ENCODE assay signal across 32 cellular contexts in genomic region chr1:55334797-55335196, GRCh38.
"Had no signal": no experiment of that assay in that cellular context is flagged by ENCODE, and none has a peak within 500 bp of the region (broad histone marks: within the 10 kb centered on the region; RNA-seq: fewer than 3 reads in every experiment).

No MANE protein-coding gene starts in this region.

- H3K27me3 Mint-ChIP-seq: activated CD4-positive, alpha-beta memory T cell treated with anti-CD3 and anti-CD28 coated beads, Interleukin-2, amount 10 ng/mL, durations not matched to agents 7 days and 5 days; activated CD4-positive, alpha-beta T cell treated with anti-CD3 and anti-CD28 coated beads for 36 hours; activated naive CD8-positive, alpha-beta T cell treated with anti-CD3 and anti-CD28 coated beads for 36 hours had no signal

- H3K9me3 Mint-ChIP-seq: activated CD4-positive, alpha-beta memory T cell treated with anti-CD3 and anti-CD28 coated beads, Interleukin-2, amount 10 ng/mL, durations not matched to agents 7 days and 5 days; activated CD4-positive, alpha-beta T cell treated with anti-CD3 and anti-CD28 coated beads, Interleukin-2, amount 10 ng/mL, durations not matched to agents 24 days and 14 days; effector memory CD8-positive, alpha-beta T cell; T-helper 1 cell treated with Interleukin-12 subunit alpha and Interleukin-12 subunit beta and Interleukin-4 antibody, amounts not matched to agents 30 μg/mL and 1 μg/mL, for 36 hours had no signal

- H3K4me3 ChIP-seq: adrenal gland, body of pancreas, esophagus squamous epithelium, gastroesophageal sphincter had no signal

- H3K9me3 ChIP-seq: adrenal gland, body of pancreas, esophagus squamous epithelium had no signal

- H3K4me1 ChIP-seq: adrenal gland, body of pancreas, esophagus squamous epithelium, gastroesophageal sphincter had no signal

- ATAC-seq: activated CD4-positive, alpha-beta T cell treated with anti-CD3 and anti-CD28 coated beads for 36 hours; activated naive CD8-positive, alpha-beta T cell treated with anti-CD3 and anti-CD28 coated beads, Interleukin-2, amount 50 U/mL, for 24 hours; activated T-cell treated with anti-CD3 and anti-CD28 coated beads, Interleukin-2, amount 50 U/mL, for 72 hours; body of pancreas; effector memory CD8-positive, alpha-beta T cell; gastroesophageal sphincter; T-cell had no signal

- H3K36me3 Mint-ChIP-seq: activated naive CD4-positive, alpha-beta T cell treated with anti-CD3 and anti-CD28 coated beads, Interleukin-2, amount 50 U/mL, for 24 hours; activated naive CD8-positive, alpha-beta T cell treated with anti-CD3 and anti-CD28 coated beads for 36 hours had no signal

- H3K27me3 ChIP-seq: adrenal gland, body of pancreas, esophagus squamous epithelium, gastroesophageal sphincter had no signal

- H3K27ac ChIP-seq: adrenal gland, body of pancreas, epithelial cell of prostate, esophagus squamous epithelium, gastroesophageal sphincter had no signal

- H3K4me1 Mint-ChIP-seq: activated CD4-positive, alpha-beta T cell treated with anti-CD3 and anti-CD28 coated beads for 36 hours; activated naive CD4-positive, alpha-beta T cell treated with anti-CD3 and anti-CD28 coated beads, Interleukin-2, amount 50 U/mL, for 24 hours had no signal

- H3K27ac Mint-ChIP-seq: activated CD4-positive, alpha-beta memory T cell treated with anti-CD3 and anti-CD28 coated beads, Interleukin-2, amount 10 ng/mL, durations not matched to agents 7 days and 5 days; activated CD4-positive, alpha-beta T cell treated with anti-CD3 and anti-CD28 coated beads for 36 hours; activated naive CD4-positive, alpha-beta T cell treated with anti-CD3 and anti-CD28 coated beads, Interleukin-2, amount 50 U/mL, for 24 hours; activated naive CD8-positive, alpha-beta T cell treated with anti-CD3 and anti-CD28 coated beads for 36 hours; activated T-cell treated with anti-CD3 and anti-CD28 coated beads, Interleukin-2, amount 50 U/mL, for 24 hours; effector memory CD8-positive, alpha-beta T cell; T-cell; T-helper 1 cell treated with Interleukin-12 subunit alpha and Interleukin-12 subunit beta and Interleukin-4 antibody, amounts not matched to agents 30 μg/mL and 1 μg/mL, for 36 hours; T-helper 2 cell treated with Interferon-gamma antibody and Interleukin-4, amounts not matched to agents 5 μg/mL and 100 μg/mL, for 36 hours had no signal

- H3K4me3 Mint-ChIP-seq: activated CD4-positive, alpha-beta memory T cell treated with anti-CD3 and anti-CD28 coated beads, Interleukin-2, amount 10 ng/mL, durations not matched to agents 7 days and 5 days; activated CD4-positive, alpha-beta T cell treated with anti-CD3 and anti-CD28 coated beads for 36 hours; activated CD4-positive, alpha-beta T cell treated with anti-CD3 and anti-CD28 coated beads, Interleukin-2, amount 10 ng/mL, durations not matched to agents 24 days and 14 days; activated naive CD4-positive, alpha-beta T cell treated with anti-CD3 and anti-CD28 coated beads, Interleukin-2, amount 50 U/mL, for 24 hours; activated naive CD8-positive, alpha-beta T cell treated with anti-CD3 and anti-CD28 coated beads for 36 hours; activated naive CD8-positive, alpha-beta T cell treated with anti-CD3 and anti-CD28 coated beads, Interleukin-2, amount 50 U/mL, for 24 hours; activated T-cell treated with anti-CD3 and anti-CD28 coated beads, Interleukin-2, amount 50 U/mL, for 24 hours; activated T-cell treated with anti-CD3 and anti-CD28 coated beads, Interleukin-2, amount 50 U/mL, for 72 hours; effector memory CD8-positive, alpha-beta T cell; T-cell; T-helper 1 cell treated with Interleukin-12 subunit alpha and Interleukin-12 subunit beta and Interleukin-4 antibody, amounts not matched to agents 30 μg/mL and 1 μg/mL, for 36 hours; T-helper 2 cell treated with Interferon-gamma antibody and Interleukin-4, amounts not matched to agents 5 μg/mL and 100 μg/mL, for 36 hours had no signal

- H3K36me3 ChIP-seq: adrenal gland, esophagus squamous epithelium, gastroesophageal sphincter had no signal

- DNase-seq: activated CD4-positive, alpha-beta memory T cell treated with anti-CD3 and anti-CD28 coated beads, Interleukin-2, amount 10 ng/mL, durations not matched to agents 7 days and 5 days; activated CD4-positive, alpha-beta T cell treated with anti-CD3 and anti-CD28 coated beads for 36 hours; activated CD4-positive, alpha-beta T cell treated with anti-CD3 and anti-CD28 coated beads, Interleukin-2, amount 10 ng/mL, durations not matched to agents 24 days and 14 days; activated CD4-positive, alpha-beta T cell treated with anti-CD3 and anti-CD28 coated beads, Interleukin-2, amount 50 U/mL, for 4 hours; activated CD4-positive, CD25-positive, alpha-beta regulatory T cell; activated CD4-positive, CD25-positive, alpha-beta regulatory T cell treated with anti-CD3 and anti-CD28 coated beads, Interleukin-2, amount 50 U/mL, for 72 hours; activated CD8-positive, alpha-beta memory T cell treated with anti-CD3 and anti-CD28 coated beads, Interleukin-2, amount 50 U/mL, for 48 hours; activated effector memory CD4-positive, alpha-beta T cell treated with Interleukin-2 at 50 U/mL for 16 hours; activated gamma-delta T cell treated with Interleukin-2 at 50 U/mL for 16 hours; activated naive CD4-positive, alpha-beta T cell treated with Interleukin-2 at 50 U/mL for 16 hours; activated naive CD8-positive, alpha-beta T cell treated with anti-CD3 and anti-CD28 coated beads for 36 hours; activated naive CD8-positive, alpha-beta T cell treated with anti-CD3 and anti-CD28 coated beads, Interleukin-2, amount 50 U/mL, for 24 hours; activated T-cell treated with anti-CD3 and anti-CD28 coated beads for 4 hours; activated T-cell treated with anti-CD3 and anti-CD28 coated beads, Interleukin-2, amount 50 U/mL, for 24 hours; activated T-cell treated with anti-CD3 and anti-CD28 coated beads, Interleukin-2, amount 50 U/mL, for 72 hours; adrenal gland; amygdala; aorta; body of pancreas; cortex of kidney; effector CD4-positive, alpha-beta T cell; effector memory CD8-positive, alpha-beta T cell; esophagus squamous epithelium; foreskin melanocyte; SW 1271; T-cell; T1000 had no signal
